ENCODE assay signal across 18 cellular contexts in genomic region chr14:105412768-105413541, GRCh38. TPM values are rescaled to one million over a fixed set of nuclear protein-coding genes. Genes with fewer than 3 reads are reported as not detected.
DNase-seq lines count a peak whose midpoint lies in the region; ATAC-seq and TF ChIP-seq lines count a peak whose summit lies in the region.
"Had no signal": no experiment of that assay in that cellular context is flagged by ENCODE, and none has a peak within 500 bp of the region (broad histone marks: within the 10 kb centered on the region; RNA-seq: fewer than 3 reads in every experiment).

No MANE protein-coding gene starts in this region.

- peak overlapping the region; percentile 48 for H3K4me3 Mint-ChIP-seq in CD4-positive, alpha-beta T cell
- no peak overlapping the region for H3K4me3 Mint-ChIP-seq in endodermal cell

- TF ChIP-seq POLR2A in adrenal gland (IDR thresholded peaks at IDR 0.05) = no peak

- peaks cover 18% of the 10 kb centered on the region for H3K4me1 Mint-ChIP-seq in CD4-positive, alpha-beta T cell (ENCODE audit: low read depth)
- peaks cover 1% of the 10 kb centered on the region for H3K4me1 Mint-ChIP-seq in endodermal cell

- H3K9ac ChIP-seq in endodermal cell (ENCODE audit: extremely low read depth, low read length, poor library complexity, severe bottlenecking) = no peak overlapping the region

- CTCF ChIA-PET in CD4-positive, alpha-beta T cell (lab: Charles Lee) = interaction anchor here (1.2 to 1.4 kb wide), 2 partner anchors 68 to 77 kb away, joined by 3 to 4 read pairs; no protein-coding TSS in a partner anchor

- no peaks in the 10 kb centered on the region for H3K4me1 ChIP-seq in endodermal cell (ENCODE audit: control insufficient read depth, insufficient read depth, low read length)
- peaks cover 4 to 8% of the 10 kb centered on the region in 2 donors for H3K4me1 ChIP-seq in adrenal gland (replicated peaks in 1 of 2)
- H3K4me1 ChIP-seq: foreskin keratinocyte had no signal

- H3K36me3 ChIP-seq in endodermal cell (ENCODE audit: control insufficient read depth, insufficient read depth, low read length) (no peaks in the 10 kb centered on the region), adrenal gland (replicated peaks in 1 of 2) (no peaks in the 10 kb centered on the region)
- H3K36me3 ChIP-seq: colonic mucosa, tibial nerve had no signal

- H3K27ac Mint-ChIP-seq in CD4-positive, alpha-beta T cell = no peak overlapping the region
- no peak overlapping the region for H3K27ac Mint-ChIP-seq in endodermal cell
- H3K27ac Mint-ChIP-seq: CD4-positive, CD25-positive, alpha-beta regulatory T cell had no signal

- no peaks in the 10 kb centered on the region for H3K36me3 Mint-ChIP-seq in CD4-positive, alpha-beta T cell (ENCODE audit: low read depth)
- peaks cover 10% of the 10 kb centered on the region for H3K36me3 Mint-ChIP-seq in endodermal cell (ENCODE audit: low read depth)
- H3K36me3 Mint-ChIP-seq: CD4-positive, CD25-positive, alpha-beta regulatory T cell had no signal

- TF ChIP-seq CTCF in CD4-positive, alpha-beta T cell (IDR thresholded peaks at IDR 0.05) = no peak
- TF ChIP-seq CTCF in endodermal cell (conservative IDR thresholded peaks at IDR 0.05) (no peak), adrenal gland (IDR thresholded peaks at IDR 0.05) (no peak)

- H3K4me3 ChIP-seq in endodermal cell (ENCODE audit: low read length) = no peak overlapping the region
- no peak overlapping the region for H3K4me3 ChIP-seq in adrenal gland
- H3K4me3 ChIP-seq: colonic mucosa, tibial nerve had no signal

- ATAC-seq in CD4-positive, alpha-beta T cell (ENCODE audit: poor library complexity) = no peak
- ATAC-seq in left ventricle myocardium superior (no peak), HG02798 (IDR thresholded peaks at IDR 0.05; ENCODE audit: poor library complexity, unreplicated experiment) (no peak)
- ATAC-seq: foreskin keratinocyte had no signal

- POLR2A ChIA-PET in CD4-positive, alpha-beta T cell (lab: Charles Lee) = interaction anchor here (0.8 kb wide), 1 partner anchor 9 kb away, joined by 3 read pairs; no protein-coding TSS in a partner anchor

- DNase-seq in DMS79 treated with DMSO at 0.1 percent for 48 hours (lab: John Stamatoyannopoulos, UW) (peak; percentile 19), DMS79 (lab: John Stamatoyannopoulos, UW) (no peak), NCI-H2171 (lab: John Stamatoyannopoulos, UW) (peak; percentile 28), endodermal cell (peak; percentile 45), adrenal gland (no peak), left ventricle myocardium superior (no peak)
- no peak for DNase-seq in CD4-positive, alpha-beta T cell
- DNase-seq: activated gamma-delta T cell; CD4-positive, CD25-positive, alpha-beta regulatory T cell; colonic mucosa; foreskin keratinocyte; NCI-H1417 treated with DMSO at 0.1 percent for 48 hours; NCI-H526 treated with DMSO at 0.1 percent for 48 hours had no signal

- H3K9me3 ChIP-seq in CD4-positive, alpha-beta T cell (ENCODE audit: control insufficient read depth, low read length) = no peaks in the 10 kb centered on the region
- H3K9me3 ChIP-seq in endodermal cell (ENCODE audit: control insufficient read depth, low read length) = no peaks in the 10 kb centered on the region
- H3K9me3 ChIP-seq in adrenal gland (replicated peaks in 1 of 3) = no peaks in the 10 kb centered on the region
- H3K9me3 ChIP-seq: colonic mucosa, tibial nerve had no signal

- no peak overlapping the region for H3K27ac ChIP-seq in CD4-positive, alpha-beta T cell (ENCODE audit: low read depth, low read length)
- H3K27ac ChIP-seq in endodermal cell (ENCODE audit: low read depth, low read length) (no peak overlapping the region), adrenal gland (no peak overlapping the region)
- H3K27ac ChIP-seq: 22Rv1, colonic mucosa, foreskin keratinocyte, HL-60, VCaP had no signal

- peaks cover 30% of the 10 kb centered on the region for H3K27me3 ChIP-seq in CD4-positive, alpha-beta T cell (ENCODE audit: control insufficient read depth, insufficient read depth, low read length)
- H3K27me3 ChIP-seq in endodermal cell (ENCODE audit: control insufficient read depth, insufficient read depth, low read length, poor library complexity, severe bottlenecking) (peaks cover 55% of the 10 kb centered on the region), adrenal gland (peaks cover 16% of the 10 kb centered on the region)

- intact Hi-C loops in CD4-positive, alpha-beta T cell (cut with DNase I, micrococcal nuclease) = no loop called here
- intact Hi-C loops in adrenal gland (cut with DNase I) (no loop called here), left ventricle myocardium superior (cut with micrococcal nuclease) (no loop called here)

- WGBS in endodermal cell (ENCODE audit: insufficient coverage in 1 of 2, insufficient read length in 1 of 2), 2 experiments = 88 to 97% methylated on average over 5 to 7 of the region's 7 CpGs
- WGBS in adrenal gland, 4 donors = 72 to 83% (median 78%) methylated on average over 5 to 7 of the region's 7 CpGs

- peaks cover 11% of the 10 kb centered on the region for H3K27me3 Mint-ChIP-seq in CD4-positive, alpha-beta T cell
- H3K27me3 Mint-ChIP-seq in endodermal cell (ENCODE audit: insufficient read depth) = peaks cover 67% of the 10 kb centered on the region

- no peaks in the 10 kb centered on the region for H3K9me3 Mint-ChIP-seq in CD4-positive, alpha-beta T cell
- no peaks in the 10 kb centered on the region for H3K9me3 Mint-ChIP-seq in endodermal cell

RNA-seq across cellular contexts. Expression of gene MTA1, which starts 6.7 kb away (rescaled TPM):
- 100 to 1,000 TPM; 107 to 113 TPM for total RNA-seq in CD4-positive, alpha-beta T cell
- 100 to 1,000 TPM; 245 to 246 TPM for total RNA-seq in endodermal cell
- 182 TPM for polyA plus RNA-seq in endodermal cell (2013, experiment 1 of 2)
- polyA plus RNA-seq in endodermal cell (2013, experiment 2 of 2) = 153 TPM
- total RNA-seq in adrenal gland = 100 to 1,000 TPM in 2 of 8 donors, 10 to 100 TPM in 6; 36.6 to 102 (median 59.5) TPM
- polyA plus RNA-seq in adrenal gland = 100 to 1,000 TPM in 2 of 3 donors, 10 to 100 TPM in 1; 11.8 to 270 (median 142) TPM
- 201 TPM for total RNA-seq in left ventricle myocardium superior

RNA-seq across cellular contexts. Expression of gene TEX22, which starts 14.6 kb away (rescaled TPM):
- 1 to 10 TPM; 1.3 to 2.8 TPM for total RNA-seq in CD4-positive, alpha-beta T cell
- total RNA-seq in endodermal cell = 1 to 10 TPM; 1.9 to 3.5 TPM
- polyA plus RNA-seq in endodermal cell (2013, experiment 1 of 2) = 0.57 TPM
- polyA plus RNA-seq in endodermal cell (2013, experiment 2 of 2) = 1.2 TPM
- 1 to 10 TPM in 4 of 8 donors, under 1 TPM in 1, not detected in 3; 0.17 to 2.8 (median 1.2) TPM for total RNA-seq in adrenal gland
- polyA plus RNA-seq in adrenal gland = under 1 TPM; 0.20 to 0.38 (median 0.24) TPM
- 1.6 TPM for total RNA-seq in left ventricle myocardium superior

Comparison
In these comparisons a context has a peak if more than half of its experiments do, and no peak if none do; other contexts are left out.
1. DNase-seq: peak in DMS79 treated with DMSO at 0.1 percent for 48 hours (single experiment), NCI-H2171 (single experiment) and endodermal cell (single experiment); none in DMS79 (single experiment), CD4-positive, alpha-beta T cell (0 of 10), adrenal gland (0 of 7) and left ventricle myocardium superior (single experiment).